In genomic region chr20:34673411-34673810, GRCh38 we compare ENCODE assay signal across 2 cellular contexts.
A peak's percentile ranks its signal among the peaks of the same experiment; 100 is the strongest.
TF ChIP-seq lines count a peak whose summit lies in the region.

No MANE protein-coding gene starts in this region.

TF ChIP-seq in A549, 52 proteins besides CTCF, POLR2A, EP300 and RAD21:
- TF ChIP-seq, protein P1, sequence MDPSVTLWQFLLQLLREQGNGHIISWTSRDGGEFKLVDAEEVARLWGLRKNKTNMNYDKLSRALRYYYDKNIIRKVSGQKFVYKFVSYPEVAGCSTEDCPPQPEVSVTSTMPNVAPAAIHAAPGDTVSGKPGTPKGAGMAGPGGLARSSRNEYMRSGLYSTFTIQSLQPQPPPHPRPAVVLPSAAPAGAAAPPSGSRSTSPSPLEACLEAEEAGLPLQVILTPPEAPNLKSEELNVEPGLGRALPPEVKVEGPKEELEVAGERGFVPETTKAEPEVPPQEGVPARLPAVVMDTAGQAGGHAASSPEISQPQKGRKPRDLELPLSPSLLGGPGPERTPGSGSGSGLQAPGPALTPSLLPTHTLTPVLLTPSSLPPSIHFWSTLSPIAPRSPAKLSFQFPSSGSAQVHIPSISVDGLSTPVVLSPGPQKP (IDR thresholded peaks at IDR 0.05; ENCODE audit: low read depth, low read length), result no peak
- peak; percentile 82 for TF ChIP-seq MAFK (IDR thresholded peaks at IDR 0.05; ENCODE audit: partially characterized antibody)

TF ChIP-seq in HEK293, 187 proteins besides CTCF, POLR2A, EP300 and RAD21:
- TF ChIP-seq ZNF133 (tag by site-specific recombination; IDR thresholded peaks at IDR 0.05) (peak; percentile 70; the same call in 1 of the 2 replicates), ZNF837 (tag by site-specific recombination; IDR thresholded peaks at IDR 0.05) (no peak)
- TF ChIP-seq, protein P2, sequence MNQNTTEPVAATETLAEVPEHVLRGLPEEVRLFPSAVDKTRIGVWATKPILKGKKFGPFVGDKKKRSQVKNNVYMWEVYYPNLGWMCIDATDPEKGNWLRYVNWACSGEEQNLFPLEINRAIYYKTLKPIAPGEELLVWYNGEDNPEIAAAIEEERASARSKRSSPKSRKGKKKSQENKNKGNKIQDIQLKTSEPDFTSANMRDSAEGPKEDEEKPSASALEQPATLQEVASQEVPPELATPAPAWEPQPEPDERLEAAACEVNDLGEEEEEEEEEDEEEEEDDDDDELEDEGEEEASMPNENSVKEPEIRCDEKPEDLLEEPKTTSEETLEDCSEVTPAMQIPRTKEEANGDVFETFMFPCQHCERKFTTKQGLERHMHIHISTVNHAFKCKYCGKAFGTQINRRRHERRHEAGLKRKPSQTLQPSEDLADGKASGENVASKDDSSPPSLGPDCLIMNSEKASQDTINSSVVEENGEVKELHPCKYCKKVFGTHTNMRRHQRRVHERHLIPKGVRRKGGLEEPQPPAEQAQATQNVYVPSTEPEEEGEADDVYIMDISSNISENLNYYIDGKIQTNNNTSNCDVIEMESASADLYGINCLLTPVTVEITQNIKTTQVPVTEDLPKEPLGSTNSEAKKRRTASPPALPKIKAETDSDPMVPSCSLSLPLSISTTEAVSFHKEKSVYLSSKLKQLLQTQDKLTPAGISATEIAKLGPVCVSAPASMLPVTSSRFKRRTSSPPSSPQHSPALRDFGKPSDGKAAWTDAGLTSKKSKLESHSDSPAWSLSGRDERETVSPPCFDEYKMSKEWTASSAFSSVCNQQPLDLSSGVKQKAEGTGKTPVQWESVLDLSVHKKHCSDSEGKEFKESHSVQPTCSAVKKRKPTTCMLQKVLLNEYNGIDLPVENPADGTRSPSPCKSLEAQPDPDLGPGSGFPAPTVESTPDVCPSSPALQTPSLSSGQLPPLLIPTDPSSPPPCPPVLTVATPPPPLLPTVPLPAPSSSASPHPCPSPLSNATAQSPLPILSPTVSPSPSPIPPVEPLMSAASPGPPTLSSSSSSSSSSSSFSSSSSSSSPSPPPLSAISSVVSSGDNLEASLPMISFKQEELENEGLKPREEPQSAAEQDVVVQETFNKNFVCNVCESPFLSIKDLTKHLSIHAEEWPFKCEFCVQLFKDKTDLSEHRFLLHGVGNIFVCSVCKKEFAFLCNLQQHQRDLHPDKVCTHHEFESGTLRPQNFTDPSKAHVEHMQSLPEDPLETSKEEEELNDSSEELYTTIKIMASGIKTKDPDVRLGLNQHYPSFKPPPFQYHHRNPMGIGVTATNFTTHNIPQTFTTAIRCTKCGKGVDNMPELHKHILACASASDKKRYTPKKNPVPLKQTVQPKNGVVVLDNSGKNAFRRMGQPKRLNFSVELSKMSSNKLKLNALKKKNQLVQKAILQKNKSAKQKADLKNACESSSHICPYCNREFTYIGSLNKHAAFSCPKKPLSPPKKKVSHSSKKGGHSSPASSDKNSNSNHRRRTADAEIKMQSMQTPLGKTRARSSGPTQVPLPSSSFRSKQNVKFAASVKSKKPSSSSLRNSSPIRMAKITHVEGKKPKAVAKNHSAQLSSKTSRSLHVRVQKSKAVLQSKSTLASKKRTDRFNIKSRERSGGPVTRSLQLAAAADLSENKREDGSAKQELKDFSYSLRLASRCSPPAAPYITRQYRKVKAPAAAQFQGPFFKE (tag by site-specific recombination; IDR thresholded peaks at IDR 0.05; ENCODE audit: borderline replicate concordance), result no peak
